Comparison of ENCODE assay signal across 32 cellular contexts in genomic region chrX:155877288-155877687, GRCh38.
"Had no signal": no experiment of that assay in that cellular context is flagged by ENCODE, and none has a peak within 500 bp of the region (broad histone marks: within the 10 kb centered on the region; RNA-seq: fewer than 3 reads in every experiment).

No MANE protein-coding gene starts in this region.

- H3K4me3 ChIP-seq: coronary artery, gastroesophageal sphincter, pancreas, prostate gland, skin epidermis, stomach, thyroid gland, upper lobe of left lung had no signal

- H3K27me3 ChIP-seq: brain microvascular endothelial cell, thyroid gland had no signal

- H3K27ac Mint-ChIP-seq: activated CD4-positive, alpha-beta memory T cell treated with anti-CD3 and anti-CD28 coated beads for 36 hours; activated CD4-positive, alpha-beta T cell treated with anti-CD3 and anti-CD28 coated beads, Interleukin-2, amount 10 ng/mL, durations not matched to agents 24 days and 14 days; activated T-cell treated with anti-CD3 and anti-CD28 coated beads, Interleukin-2, amount 50 U/mL, for 24 hours; effector memory CD8-positive, alpha-beta T cell; naive thymus-derived CD8-positive, alpha-beta T cell had no signal

- H3K9me3 ChIP-seq: pancreas, prostate gland, thyroid gland, upper lobe of left lung had no signal

- H3K36me3 Mint-ChIP-seq: activated CD4-positive, alpha-beta memory T cell treated with anti-CD3 and anti-CD28 coated beads for 36 hours; naive thymus-derived CD8-positive, alpha-beta T cell had no signal

- H3K27ac ChIP-seq: brain microvascular endothelial cell, coronary artery, gastroesophageal sphincter, pancreas, prostate gland, skin epidermis, stomach, thyroid gland, upper lobe of left lung, WERI-Rb-1 had no signal

- ATAC-seq: effector memory CD8-positive, alpha-beta T cell; gastroesophageal sphincter; naive thymus-derived CD8-positive, alpha-beta T cell; pancreas; sciatic nerve had no signal

- H3K4me1 ChIP-seq: prostate gland, thyroid gland had no signal

- H3K4me3 Mint-ChIP-seq: activated CD4-positive, alpha-beta memory T cell treated with anti-CD3 and anti-CD28 coated beads for 36 hours; activated CD4-positive, alpha-beta T cell treated with anti-CD3 and anti-CD28 coated beads, Interleukin-2, amount 10 ng/mL, durations not matched to agents 24 days and 14 days; activated T-cell treated with anti-CD3 and anti-CD28 coated beads, Interleukin-2, amount 50 U/mL, for 24 hours; effector memory CD8-positive, alpha-beta T cell; naive thymus-derived CD8-positive, alpha-beta T cell; neural crest cell had no signal

- FAIRE-seq: keratinocyte, pancreas had no signal

- H3K9me3 Mint-ChIP-seq: activated T-cell treated with anti-CD3 and anti-CD28 coated beads, Interleukin-2, amount 50 U/mL, for 24 hours; neural crest cell had no signal

- DNase-seq: activated CD4-positive, alpha-beta memory T cell treated with anti-CD3 and anti-CD28 coated beads for 36 hours; activated CD4-positive, alpha-beta T cell treated with anti-CD3 and anti-CD28 coated beads, Interleukin-2, amount 10 ng/mL, durations not matched to agents 24 days and 14 days; activated CD4-positive, CD25-positive, alpha-beta regulatory T cell treated with anti-CD3 and anti-CD28 coated beads, Interleukin-2, amount 50 U/mL, for 72 hours; activated CD8-positive, alpha-beta memory T cell treated with anti-CD3 and anti-CD28 coated beads, Interleukin-2, amount 50 U/mL, for 48 hours; activated gamma-delta T cell; activated naive CD4-positive, alpha-beta T cell treated with anti-CD3 and anti-CD28 coated beads, Interleukin-2, amount 50 U/mL, for 16 hours; activated T-cell treated with anti-CD3 and anti-CD28 coated beads, Interleukin-2, amount 50 U/mL, for 24 hours; amniotic stem cell; brain microvascular endothelial cell; effector memory CD8-positive, alpha-beta T cell; erythroblast; head of caudate nucleus; hippocampal formation; mesenchymal stem cell; naive thymus-derived CD8-positive, alpha-beta T cell; nucleus accumbens; pancreas; retina; stimulated activated CD4-positive, alpha-beta T cell treated with anti-CD3 and anti-CD28 coated beads, Interleukin-12 subunit alpha, Interleukin-12 subunit beta, amount 100 ng/mL, for 4 hours; stimulated activated CD4-positive, alpha-beta T cell treated with anti-CD3 and anti-CD28 coated beads, Interleukin-4, amount 100 ng/mL, for 1 hour; stomach; T-helper 9 cell; thyroid gland; upper lobe of left lung; WERI-Rb-1 had no signal

- H3K36me3 ChIP-seq: brain microvascular endothelial cell, gastroesophageal sphincter, pancreas, prostate gland, stomach, thyroid gland, upper lobe of left lung, WERI-Rb-1 had no signal
